1 cellular context compared by ENCODE assay signal in genomic region chr5:124652514-124652819, GRCh38.
TF ChIP-seq lines count a peak whose summit lies in the region.

No MANE protein-coding gene starts in this region.

TF ChIP-seq in H1, 55 proteins besides CTCF, POLR2A, EP300 and RAD21:
- TF ChIP-seq YY1 (IDR thresholded peaks at IDR 0.05; ENCODE audit: low read depth, low read length) = no peak
- no peak for TF ChIP-seq PHF8 (conservative IDR thresholded peaks at IDR 0.05; ENCODE audit: low read depth, low read length)
- TF ChIP-seq SUZ12 (IDR thresholded peaks at IDR 0.05; ENCODE audit: low read length) = no peak
- TF ChIP-seq KDM4A (IDR thresholded peaks at IDR 0.05; ENCODE audit: low read depth, low read length, severe bottlenecking) = no peak
- no peak for TF ChIP-seq FOSL1 (IDR thresholded peaks at IDR 0.05; ENCODE audit: insufficient read depth, low read depth, low read length)
- no peak for TF ChIP-seq BRCA1 (IDR thresholded peaks at IDR 0.05; ENCODE audit: low read depth, low read length)
- no peak for TF ChIP-seq TEAD4 (IDR thresholded peaks at IDR 0.05; ENCODE audit: low read depth, low read length)
- no peak for TF ChIP-seq POLR2AphosphoS5 (IDR thresholded peaks at IDR 0.05; ENCODE audit: low read depth, low read length)
- TF ChIP-seq, protein P1, sequence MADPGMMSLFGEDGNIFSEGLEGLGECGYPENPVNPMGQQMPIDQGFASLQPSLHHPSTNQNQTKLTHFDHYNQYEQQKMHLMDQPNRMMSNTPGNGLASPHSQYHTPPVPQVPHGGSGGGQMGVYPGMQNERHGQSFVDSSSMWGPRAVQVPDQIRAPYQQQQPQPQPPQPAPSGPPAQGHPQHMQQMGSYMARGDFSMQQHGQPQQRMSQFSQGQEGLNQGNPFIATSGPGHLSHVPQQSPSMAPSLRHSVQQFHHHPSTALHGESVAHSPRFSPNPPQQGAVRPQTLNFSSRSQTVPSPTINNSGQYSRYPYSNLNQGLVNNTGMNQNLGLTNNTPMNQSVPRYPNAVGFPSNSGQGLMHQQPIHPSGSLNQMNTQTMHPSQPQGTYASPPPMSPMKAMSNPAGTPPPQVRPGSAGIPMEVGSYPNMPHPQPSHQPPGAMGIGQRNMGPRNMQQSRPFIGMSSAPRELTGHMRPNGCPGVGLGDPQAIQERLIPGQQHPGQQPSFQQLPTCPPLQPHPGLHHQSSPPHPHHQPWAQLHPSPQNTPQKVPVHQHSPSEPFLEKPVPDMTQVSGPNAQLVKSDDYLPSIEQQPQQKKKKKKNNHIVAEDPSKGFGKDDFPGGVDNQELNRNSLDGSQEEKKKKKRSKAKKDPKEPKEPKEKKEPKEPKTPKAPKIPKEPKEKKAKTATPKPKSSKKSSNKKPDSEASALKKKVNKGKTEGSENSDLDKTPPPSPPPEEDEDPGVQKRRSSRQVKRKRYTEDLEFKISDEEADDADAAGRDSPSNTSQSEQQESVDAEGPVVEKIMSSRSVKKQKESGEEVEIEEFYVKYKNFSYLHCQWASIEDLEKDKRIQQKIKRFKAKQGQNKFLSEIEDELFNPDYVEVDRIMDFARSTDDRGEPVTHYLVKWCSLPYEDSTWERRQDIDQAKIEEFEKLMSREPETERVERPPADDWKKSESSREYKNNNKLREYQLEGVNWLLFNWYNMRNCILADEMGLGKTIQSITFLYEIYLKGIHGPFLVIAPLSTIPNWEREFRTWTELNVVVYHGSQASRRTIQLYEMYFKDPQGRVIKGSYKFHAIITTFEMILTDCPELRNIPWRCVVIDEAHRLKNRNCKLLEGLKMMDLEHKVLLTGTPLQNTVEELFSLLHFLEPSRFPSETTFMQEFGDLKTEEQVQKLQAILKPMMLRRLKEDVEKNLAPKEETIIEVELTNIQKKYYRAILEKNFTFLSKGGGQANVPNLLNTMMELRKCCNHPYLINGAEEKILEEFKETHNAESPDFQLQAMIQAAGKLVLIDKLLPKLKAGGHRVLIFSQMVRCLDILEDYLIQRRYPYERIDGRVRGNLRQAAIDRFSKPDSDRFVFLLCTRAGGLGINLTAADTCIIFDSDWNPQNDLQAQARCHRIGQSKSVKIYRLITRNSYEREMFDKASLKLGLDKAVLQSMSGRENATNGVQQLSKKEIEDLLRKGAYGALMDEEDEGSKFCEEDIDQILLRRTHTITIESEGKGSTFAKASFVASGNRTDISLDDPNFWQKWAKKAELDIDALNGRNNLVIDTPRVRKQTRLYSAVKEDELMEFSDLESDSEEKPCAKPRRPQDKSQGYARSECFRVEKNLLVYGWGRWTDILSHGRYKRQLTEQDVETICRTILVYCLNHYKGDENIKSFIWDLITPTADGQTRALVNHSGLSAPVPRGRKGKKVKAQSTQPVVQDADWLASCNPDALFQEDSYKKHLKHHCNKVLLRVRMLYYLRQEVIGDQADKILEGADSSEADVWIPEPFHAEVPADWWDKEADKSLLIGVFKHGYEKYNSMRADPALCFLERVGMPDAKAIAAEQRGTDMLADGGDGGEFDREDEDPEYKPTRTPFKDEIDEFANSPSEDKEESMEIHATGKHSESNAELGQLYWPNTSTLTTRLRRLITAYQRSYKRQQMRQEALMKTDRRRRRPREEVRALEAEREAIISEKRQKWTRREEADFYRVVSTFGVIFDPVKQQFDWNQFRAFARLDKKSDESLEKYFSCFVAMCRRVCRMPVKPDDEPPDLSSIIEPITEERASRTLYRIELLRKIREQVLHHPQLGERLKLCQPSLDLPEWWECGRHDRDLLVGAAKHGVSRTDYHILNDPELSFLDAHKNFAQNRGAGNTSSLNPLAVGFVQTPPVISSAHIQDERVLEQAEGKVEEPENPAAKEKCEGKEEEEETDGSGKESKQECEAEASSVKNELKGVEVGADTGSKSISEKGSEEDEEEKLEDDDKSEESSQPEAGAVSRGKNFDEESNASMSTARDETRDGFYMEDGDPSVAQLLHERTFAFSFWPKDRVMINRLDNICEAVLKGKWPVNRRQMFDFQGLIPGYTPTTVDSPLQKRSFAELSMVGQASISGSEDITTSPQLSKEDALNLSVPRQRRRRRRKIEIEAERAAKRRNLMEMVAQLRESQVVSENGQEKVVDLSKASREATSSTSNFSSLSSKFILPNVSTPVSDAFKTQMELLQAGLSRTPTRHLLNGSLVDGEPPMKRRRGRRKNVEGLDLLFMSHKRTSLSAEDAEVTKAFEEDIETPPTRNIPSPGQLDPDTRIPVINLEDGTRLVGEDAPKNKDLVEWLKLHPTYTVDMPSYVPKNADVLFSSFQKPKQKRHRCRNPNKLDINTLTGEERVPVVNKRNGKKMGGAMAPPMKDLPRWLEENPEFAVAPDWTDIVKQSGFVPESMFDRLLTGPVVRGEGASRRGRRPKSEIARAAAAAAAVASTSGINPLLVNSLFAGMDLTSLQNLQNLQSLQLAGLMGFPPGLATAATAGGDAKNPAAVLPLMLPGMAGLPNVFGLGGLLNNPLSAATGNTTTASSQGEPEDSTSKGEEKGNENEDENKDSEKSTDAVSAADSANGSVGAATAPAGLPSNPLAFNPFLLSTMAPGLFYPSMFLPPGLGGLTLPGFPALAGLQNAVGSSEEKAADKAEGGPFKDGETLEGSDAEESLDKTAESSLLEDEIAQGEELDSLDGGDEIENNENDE (IDR thresholded peaks at IDR 0.05; ENCODE audit: insufficient replicate concordance, low read length) = no peak
- no peak for TF ChIP-seq RFX5 (IDR thresholded peaks at IDR 0.05; ENCODE audit: borderline replicate concordance, low read depth, low read length)
- TF ChIP-seq MAX (IDR thresholded peaks at IDR 0.05) = no peak
- TF ChIP-seq, protein P2, sequence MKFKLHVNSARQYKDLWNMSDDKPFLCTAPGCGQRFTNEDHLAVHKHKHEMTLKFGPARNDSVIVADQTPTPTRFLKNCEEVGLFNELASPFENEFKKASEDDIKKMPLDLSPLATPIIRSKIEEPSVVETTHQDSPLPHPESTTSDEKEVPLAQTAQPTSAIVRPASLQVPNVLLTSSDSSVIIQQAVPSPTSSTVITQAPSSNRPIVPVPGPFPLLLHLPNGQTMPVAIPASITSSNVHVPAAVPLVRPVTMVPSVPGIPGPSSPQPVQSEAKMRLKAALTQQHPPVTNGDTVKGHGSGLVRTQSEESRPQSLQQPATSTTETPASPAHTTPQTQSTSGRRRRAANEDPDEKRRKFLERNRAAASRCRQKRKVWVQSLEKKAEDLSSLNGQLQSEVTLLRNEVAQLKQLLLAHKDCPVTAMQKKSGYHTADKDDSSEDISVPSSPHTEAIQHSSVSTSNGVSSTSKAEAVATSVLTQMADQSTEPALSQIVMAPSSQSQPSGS (IDR thresholded peaks at IDR 0.05; ENCODE audit: low read length) = no peak
- no peak for TF ChIP-seq TAF1 (IDR thresholded peaks at IDR 0.05; ENCODE audit: low read depth, low read length)
- TF ChIP-seq NANOG (IDR thresholded peaks at IDR 0.05; ENCODE audit: insufficient read depth, low read depth, low read length, poor library complexity, severe bottlenecking) = no peak
- TF ChIP-seq TCF12 (IDR thresholded peaks at IDR 0.05; ENCODE audit: low read depth, low read length) = no peak
- TF ChIP-seq SP1 (IDR thresholded peaks at IDR 0.05; ENCODE audit: low read depth, low read length) = no peak
TF ChIP-seq in H1: peak in this region for 0.
